In the genomic region with DNA sequence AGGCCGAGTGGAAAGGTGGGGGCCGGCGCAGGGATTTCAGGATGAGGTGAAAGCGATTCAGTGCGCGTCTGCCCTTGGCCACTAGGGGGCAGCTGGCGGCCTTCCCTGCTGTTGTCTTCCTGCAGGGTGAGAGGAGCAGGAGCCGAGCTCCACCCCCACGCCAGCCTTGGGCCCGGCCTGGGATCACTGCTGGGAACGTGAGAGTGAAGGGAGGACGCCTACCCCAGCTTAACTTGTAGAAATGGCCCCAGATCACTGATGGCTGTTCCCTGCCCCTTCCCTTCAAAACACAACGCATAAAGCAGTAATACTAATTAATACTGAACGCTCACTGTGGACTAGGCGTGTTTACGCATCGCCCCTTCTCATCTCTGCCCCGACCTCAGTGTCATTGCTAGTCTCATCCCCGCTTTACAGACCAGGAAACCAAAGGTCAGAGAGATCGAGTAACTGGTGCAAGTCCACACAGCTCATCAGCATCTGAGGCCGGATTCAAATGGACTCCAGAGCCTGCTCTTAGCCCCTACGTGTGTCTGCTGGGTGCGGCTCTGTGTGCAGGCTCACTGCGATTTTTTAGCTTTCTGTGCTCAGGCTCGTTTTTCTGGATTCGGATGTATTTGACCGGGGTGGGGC, we compare ENCODE assay signal across 1 cellular context.
TF ChIP-seq lines count a peak whose summit lies in the region.

No MANE protein-coding gene starts in this region.

TF ChIP-seq in GM12878, 131 proteins besides CTCF, POLR2A, EP300 and RAD21:
- TF ChIP-seq FOXK2 (IDR thresholded peaks at IDR 0.05) (no peak), ZZZ3 (IDR thresholded peaks at IDR 0.05; ENCODE audit: control insufficient read depth, insufficient read length, low read depth) (no peak), RB1 (IDR thresholded peaks at IDR 0.05; ENCODE audit: borderline replicate concordance) (no peak), BHLHE40 (IDR thresholded peaks at IDR 0.05; ENCODE audit: borderline replicate concordance in 1 of 2, low read depth in 2 of 2, low read length in 1 of 2) (0 out of 4 replicates have a peak, but pooled peaks of 1 of the 2 experiments have one; percentile 13), CREB1 (IDR thresholded peaks at IDR 0.05; ENCODE audit: low read depth) (0 out of 2 replicates have a peak, but pooled peaks have one; percentile 17), IKZF1 (conservative IDR thresholded peaks at IDR 0.05) (peak; percentile 57; the same call in 1 of the 2 replicates), SIN3A (IDR thresholded peaks at IDR 0.05; ENCODE audit: low read depth, low read length) (no peak), YY1 (IDR thresholded peaks at IDR 0.05; ENCODE audit: low read depth, low read length) (0 out of 2 replicates have a peak, but pooled peaks have one; percentile 30), SMC3 (IDR thresholded peaks at IDR 0.05; ENCODE audit: borderline replicate concordance, low read length) (peak; percentile 68)
